1 cellular context compared by ENCODE assay signal in genomic region chr6:26026833-26027490, GRCh38.
A peak's percentile ranks its signal among the peaks of the same experiment; 100 is the strongest.
TF ChIP-seq lines count a peak whose summit lies in the region.

No MANE protein-coding gene starts in this region.

TF ChIP-seq in HepG2, 621 proteins besides CTCF, POLR2A, EP300 and RAD21 (continued from another document):
- TF ChIP-seq, protein P1, sequence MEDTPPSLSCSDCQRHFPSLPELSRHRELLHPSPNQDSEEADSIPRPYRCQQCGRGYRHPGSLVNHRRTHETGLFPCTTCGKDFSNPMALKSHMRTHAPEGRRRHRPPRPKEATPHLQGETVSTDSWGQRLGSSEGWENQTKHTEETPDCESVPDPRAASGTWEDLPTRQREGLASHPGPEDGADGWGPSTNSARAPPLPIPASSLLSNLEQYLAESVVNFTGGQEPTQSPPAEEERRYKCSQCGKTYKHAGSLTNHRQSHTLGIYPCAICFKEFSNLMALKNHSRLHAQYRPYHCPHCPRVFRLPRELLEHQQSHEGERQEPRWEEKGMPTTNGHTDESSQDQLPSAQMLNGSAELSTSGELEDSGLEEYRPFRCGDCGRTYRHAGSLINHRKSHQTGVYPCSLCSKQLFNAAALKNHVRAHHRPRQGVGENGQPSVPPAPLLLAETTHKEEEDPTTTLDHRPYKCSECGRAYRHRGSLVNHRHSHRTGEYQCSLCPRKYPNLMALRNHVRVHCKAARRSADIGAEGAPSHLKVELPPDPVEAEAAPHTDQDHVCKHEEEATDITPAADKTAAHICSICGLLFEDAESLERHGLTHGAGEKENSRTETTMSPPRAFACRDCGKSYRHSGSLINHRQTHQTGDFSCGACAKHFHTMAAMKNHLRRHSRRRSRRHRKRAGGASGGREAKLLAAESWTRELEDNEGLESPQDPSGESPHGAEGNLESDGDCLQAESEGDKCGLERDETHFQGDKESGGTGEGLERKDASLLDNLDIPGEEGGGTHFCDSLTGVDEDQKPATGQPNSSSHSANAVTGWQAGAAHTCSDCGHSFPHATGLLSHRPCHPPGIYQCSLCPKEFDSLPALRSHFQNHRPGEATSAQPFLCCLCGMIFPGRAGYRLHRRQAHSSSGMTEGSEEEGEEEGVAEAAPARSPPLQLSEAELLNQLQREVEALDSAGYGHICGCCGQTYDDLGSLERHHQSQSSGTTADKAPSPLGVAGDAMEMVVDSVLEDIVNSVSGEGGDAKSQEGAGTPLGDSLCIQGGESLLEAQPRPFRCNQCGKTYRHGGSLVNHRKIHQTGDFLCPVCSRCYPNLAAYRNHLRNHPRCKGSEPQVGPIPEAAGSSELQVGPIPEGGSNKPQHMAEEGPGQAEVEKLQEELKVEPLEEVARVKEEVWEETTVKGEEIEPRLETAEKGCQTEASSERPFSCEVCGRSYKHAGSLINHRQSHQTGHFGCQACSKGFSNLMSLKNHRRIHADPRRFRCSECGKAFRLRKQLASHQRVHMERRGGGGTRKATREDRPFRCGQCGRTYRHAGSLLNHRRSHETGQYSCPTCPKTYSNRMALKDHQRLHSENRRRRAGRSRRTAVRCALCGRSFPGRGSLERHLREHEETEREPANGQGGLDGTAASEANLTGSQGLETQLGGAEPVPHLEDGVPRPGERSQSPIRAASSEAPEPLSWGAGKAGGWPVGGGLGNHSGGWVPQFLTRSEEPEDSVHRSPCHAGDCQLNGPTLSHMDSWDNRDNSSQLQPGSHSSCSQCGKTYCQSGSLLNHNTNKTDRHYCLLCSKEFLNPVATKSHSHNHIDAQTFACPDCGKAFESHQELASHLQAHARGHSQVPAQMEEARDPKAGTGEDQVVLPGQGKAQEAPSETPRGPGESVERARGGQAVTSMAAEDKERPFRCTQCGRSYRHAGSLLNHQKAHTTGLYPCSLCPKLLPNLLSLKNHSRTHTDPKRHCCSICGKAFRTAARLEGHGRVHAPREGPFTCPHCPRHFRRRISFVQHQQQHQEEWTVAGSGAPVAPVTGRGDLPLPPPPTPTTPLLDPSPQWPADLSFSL (CRISPR knock-in tag; IDR thresholded peaks at IDR 0.05) = peak; percentile 35; the same call in 1 of the 2 replicates
- TF ChIP-seq TRIM22 (IDR thresholded peaks at IDR 0.05) = no peak
- TF ChIP-seq ZNF34 (CRISPR knock-in tag; IDR thresholded peaks at IDR 0.05; ENCODE audit: borderline replicate concordance) = 0 out of 2 replicates have a peak, but pooled peaks have one; percentile 39
- peak; percentile 70 for TF ChIP-seq HMG20B (CRISPR knock-in tag; conservative IDR thresholded peaks at IDR 0.05)
- peak; percentile 76 for TF ChIP-seq CCDC6 (CRISPR knock-in tag; IDR thresholded peaks at IDR 0.05)
- TF ChIP-seq, protein P2, sequence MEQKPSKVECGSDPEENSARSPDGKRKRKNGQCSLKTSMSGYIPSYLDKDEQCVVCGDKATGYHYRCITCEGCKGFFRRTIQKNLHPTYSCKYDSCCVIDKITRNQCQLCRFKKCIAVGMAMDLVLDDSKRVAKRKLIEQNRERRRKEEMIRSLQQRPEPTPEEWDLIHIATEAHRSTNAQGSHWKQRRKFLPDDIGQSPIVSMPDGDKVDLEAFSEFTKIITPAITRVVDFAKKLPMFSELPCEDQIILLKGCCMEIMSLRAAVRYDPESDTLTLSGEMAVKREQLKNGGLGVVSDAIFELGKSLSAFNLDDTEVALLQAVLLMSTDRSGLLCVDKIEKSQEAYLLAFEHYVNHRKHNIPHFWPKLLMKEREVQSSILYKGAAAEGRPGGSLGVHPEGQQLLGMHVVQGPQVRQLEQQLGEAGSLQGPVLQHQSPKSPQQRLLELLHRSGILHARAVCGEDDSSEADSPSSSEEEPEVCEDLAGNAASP (CRISPR knock-in tag; IDR thresholded peaks at IDR 0.05; ENCODE audit: borderline replicate concordance) = no peak; the same call in 1 of the 2 replicates
- peak; percentile 64; the same call in 1 of the 2 replicates for TF ChIP-seq ZNF558 (CRISPR knock-in tag; IDR thresholded peaks at IDR 0.05; ENCODE audit: borderline replicate concordance)
- TF ChIP-seq, protein P3, sequence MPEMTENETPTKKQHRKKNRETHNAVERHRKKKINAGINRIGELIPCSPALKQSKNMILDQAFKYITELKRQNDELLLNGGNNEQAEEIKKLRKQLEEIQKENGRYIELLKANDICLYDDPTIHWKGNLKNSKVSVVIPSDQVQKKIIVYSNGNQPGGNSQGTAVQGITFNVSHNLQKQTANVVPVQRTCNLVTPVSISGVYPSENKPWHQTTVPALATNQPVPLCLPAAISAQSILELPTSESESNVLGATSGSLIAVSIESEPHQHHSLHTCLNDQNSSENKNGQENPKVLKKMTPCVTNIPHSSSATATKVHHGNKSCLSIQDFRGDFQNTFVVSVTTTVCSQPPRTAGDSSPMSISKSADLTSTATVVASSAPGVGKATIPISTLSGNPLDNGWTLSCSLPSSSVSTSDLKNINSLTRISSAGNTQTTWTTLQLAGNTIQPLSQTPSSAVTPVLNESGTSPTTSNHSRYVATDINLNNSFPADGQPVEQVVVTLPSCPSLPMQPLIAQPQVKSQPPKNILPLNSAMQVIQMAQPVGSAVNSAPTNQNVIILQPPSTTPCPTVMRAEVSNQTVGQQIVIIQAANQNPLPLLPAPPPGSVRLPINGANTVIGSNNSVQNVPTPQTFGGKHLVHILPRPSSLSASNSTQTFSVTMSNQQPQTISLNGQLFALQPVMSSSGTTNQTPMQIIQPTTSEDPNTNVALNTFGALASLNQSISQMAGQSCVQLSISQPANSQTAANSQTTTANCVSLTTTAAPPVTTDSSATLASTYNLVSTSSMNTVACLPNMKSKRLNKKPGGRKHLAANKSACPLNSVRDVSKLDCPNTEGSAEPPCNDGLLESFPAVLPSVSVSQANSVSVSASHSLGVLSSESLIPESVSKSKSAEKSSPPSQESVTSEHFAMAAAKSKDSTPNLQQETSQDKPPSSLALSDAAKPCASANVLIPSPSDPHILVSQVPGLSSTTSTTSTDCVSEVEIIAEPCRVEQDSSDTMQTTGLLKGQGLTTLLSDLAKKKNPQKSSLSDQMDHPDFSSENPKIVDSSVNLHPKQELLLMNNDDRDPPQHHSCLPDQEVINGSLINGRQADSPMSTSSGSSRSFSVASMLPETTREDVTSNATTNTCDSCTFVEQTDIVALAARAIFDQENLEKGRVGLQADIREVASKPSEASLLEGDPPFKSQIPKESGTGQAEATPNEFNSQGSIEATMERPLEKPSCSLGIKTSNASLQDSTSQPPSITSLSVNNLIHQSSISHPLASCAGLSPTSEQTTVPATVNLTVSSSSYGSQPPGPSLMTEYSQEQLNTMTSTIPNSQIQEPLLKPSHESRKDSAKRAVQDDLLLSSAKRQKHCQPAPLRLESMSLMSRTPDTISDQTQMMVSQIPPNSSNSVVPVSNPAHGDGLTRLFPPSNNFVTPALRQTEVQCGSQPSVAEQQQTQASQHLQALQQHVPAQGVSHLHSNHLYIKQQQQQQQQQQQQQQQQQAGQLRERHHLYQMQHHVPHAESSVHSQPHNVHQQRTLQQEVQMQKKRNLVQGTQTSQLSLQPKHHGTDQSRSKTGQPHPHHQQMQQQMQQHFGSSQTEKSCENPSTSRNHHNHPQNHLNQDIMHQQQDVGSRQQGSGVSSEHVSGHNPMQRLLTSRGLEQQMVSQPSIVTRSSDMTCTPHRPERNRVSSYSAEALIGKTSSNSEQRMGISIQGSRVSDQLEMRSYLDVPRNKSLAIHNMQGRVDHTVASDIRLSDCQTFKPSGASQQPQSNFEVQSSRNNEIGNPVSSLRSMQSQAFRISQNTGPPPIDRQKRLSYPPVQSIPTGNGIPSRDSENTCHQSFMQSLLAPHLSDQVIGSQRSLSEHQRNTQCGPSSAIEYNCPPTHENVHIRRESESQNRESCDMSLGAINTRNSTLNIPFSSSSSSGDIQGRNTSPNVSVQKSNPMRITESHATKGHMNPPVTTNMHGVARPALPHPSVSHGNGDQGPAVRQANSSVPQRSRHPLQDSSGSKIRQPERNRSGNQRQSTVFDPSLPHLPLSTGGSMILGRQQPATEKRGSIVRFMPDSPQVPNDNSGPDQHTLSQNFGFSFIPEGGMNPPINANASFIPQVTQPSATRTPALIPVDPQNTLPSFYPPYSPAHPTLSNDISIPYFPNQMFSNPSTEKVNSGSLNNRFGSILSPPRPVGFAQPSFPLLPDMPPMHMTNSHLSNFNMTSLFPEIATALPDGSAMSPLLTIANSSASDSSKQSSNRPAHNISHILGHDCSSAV (CRISPR knock-in tag; IDR thresholded peaks at IDR 0.05; ENCODE audit: borderline replicate concordance) = no peak
- TF ChIP-seq ESRRA (CRISPR knock-in tag; IDR thresholded peaks at IDR 0.05; ENCODE audit: low read depth) = peak; percentile 67; the same call in 1 of the 2 replicates
- no peak for TF ChIP-seq TEF (CRISPR knock-in tag; IDR thresholded peaks at IDR 0.05)
- 0 out of 2 replicates have a peak, but pooled peaks have one; percentile 19 for TF ChIP-seq ADNP (CRISPR knock-in tag; IDR thresholded peaks at IDR 0.05)
- no peak for TF ChIP-seq GABPA (IDR thresholded peaks at IDR 0.05; ENCODE audit: low read depth, low read length)
- TF ChIP-seq GABPA (CRISPR knock-in tag; IDR thresholded peaks at IDR 0.05; ENCODE audit: low read depth) = peak; percentile 57; the same call in 1 of the 2 replicates
- TF ChIP-seq IKZF4 (CRISPR knock-in tag; IDR thresholded peaks at IDR 0.05; ENCODE audit: borderline replicate concordance, low read depth, not compliant biosample characterization) = peak; percentile 91
- peak; percentile 96 for TF ChIP-seq RBFOX2 (IDR thresholded peaks at IDR 0.05; ENCODE audit: low read depth, low read length)
- TF ChIP-seq, protein P4, sequence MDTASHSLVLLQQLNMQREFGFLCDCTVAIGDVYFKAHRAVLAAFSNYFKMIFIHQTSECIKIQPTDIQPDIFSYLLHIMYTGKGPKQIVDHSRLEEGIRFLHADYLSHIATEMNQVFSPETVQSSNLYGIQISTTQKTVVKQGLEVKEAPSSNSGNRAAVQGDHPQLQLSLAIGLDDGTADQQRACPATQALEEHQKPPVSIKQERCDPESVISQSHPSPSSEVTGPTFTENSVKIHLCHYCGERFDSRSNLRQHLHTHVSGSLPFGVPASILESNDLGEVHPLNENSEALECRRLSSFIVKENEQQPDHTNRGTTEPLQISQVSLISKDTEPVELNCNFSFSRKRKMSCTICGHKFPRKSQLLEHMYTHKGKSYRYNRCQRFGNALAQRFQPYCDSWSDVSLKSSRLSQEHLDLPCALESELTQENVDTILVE (CRISPR knock-in tag; IDR thresholded peaks at IDR 0.05) = peak; percentile 84
- peak; percentile 97; the same call in 1 of the 2 replicates for TF ChIP-seq ZNF720 (CRISPR knock-in tag; IDR thresholded peaks at IDR 0.05)
- TF ChIP-seq KDM1A (CRISPR knock-in tag; IDR thresholded peaks at IDR 0.05) = no peak; the same call in 1 of the 2 replicates
- TF ChIP-seq AHDC1 (CRISPR knock-in tag; IDR thresholded peaks at IDR 0.05; ENCODE audit: borderline replicate concordance) = peak; percentile 61; the same call in 1 of the 2 replicates
- peak; percentile 76 for TF ChIP-seq ZNF768 (CRISPR knock-in tag; IDR thresholded peaks at IDR 0.05)
- TF ChIP-seq ZNF296 (CRISPR knock-in tag; conservative IDR thresholded peaks at IDR 0.05) = 0 out of 2 replicates have a peak, but pooled peaks have one; percentile 22
